8 cellular contexts compared by ENCODE assay signal in the genomic region with DNA sequence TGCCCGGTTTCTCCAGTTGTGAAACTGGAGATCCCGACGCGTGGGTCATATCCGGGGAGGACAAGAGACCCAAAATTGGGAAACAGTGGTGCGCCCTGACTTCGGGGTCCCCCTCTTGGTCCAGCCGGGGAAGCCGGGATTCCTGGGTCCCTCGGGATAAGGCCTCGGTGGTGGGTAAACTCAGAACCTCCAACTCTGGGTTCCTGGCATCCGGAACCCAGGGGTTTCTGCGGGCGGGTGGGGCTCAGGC. TPM values are rescaled to one million over a fixed set of nuclear protein-coding genes. Genes with fewer than 3 reads are reported as not detected.
DNase-seq lines count a peak whose midpoint lies in the region; ATAC-seq, FAIRE-seq and TF ChIP-seq lines count a peak whose summit lies in the region.

No MANE protein-coding gene starts in this region.

- no peak for ATAC-seq in activated T-cell treated with anti-CD3 and anti-CD28 coated beads, Interleukin-2, amount 50 U/mL, for 4 hours
- ATAC-seq in K562 (no peak), lower lobe of right lung (no peak), GM21447 (IDR thresholded peaks at IDR 0.05; ENCODE audit: unreplicated experiment) (no peak)

- peak overlapping the region; percentile 71; the same call in 1 of the 2 replicates for H2AFZ ChIP-seq in K562 (ENCODE audit: low read depth, low read length)

- peak overlapping the region; percentile 91 to 97 for H3K9ac ChIP-seq in K562 (ENCODE audit: insufficient read depth in 1 of 2, low read depth in 2 of 2, low read length in 2 of 2)

- WGBS in K562 (ENCODE audit: insufficient coverage, low coverage, missing lambda C conversion rate), result 1% methylated on average over 12 of the region's 14 CpGs
- WGBS in transverse colon (ENCODE audit: low coverage in 1 of 2), 2 donors, result 0% methylated on average over 11 of the region's 14 CpGs; no CpG with 5 or more reads in 1 of the 2 donors

- H3K36me3 ChIP-seq in K562 (ENCODE audit: control insufficient read depth, insufficient read depth, low read length) (peaks cover 13% of the 10 kb centered on the region; the same call in 1 of the 3 replicates), lower lobe of right lung (peaks cover 16% of the 10 kb centered on the region), transverse colon (peaks cover 0 to 14% (median 8%) of the 10 kb centered on the region in 4 donors)

- peak overlapping the region; percentile 78 for H3K4me3 ChIP-seq in K562
- peak overlapping the region; percentile 97 for H3K4me3 ChIP-seq in lower lobe of right lung
- H3K4me3 ChIP-seq in transverse colon, result peak overlapping the region; percentile 66 to 86 (median 84)

- in situ Hi-C loops in K562 (cut with MboI), result no loop called here
- in situ Hi-C loops in transverse colon (cut with MboI; ENCODE audit: low pct_ligation_motif_present in 1 of 4, low pct_unique_long_range_greater_than_20kb in 1 of 4, low sequenced_read_pairs in 3 of 4), result no loop called here

- peaks cover 56% of the 10 kb centered on the region for H3K4me1 Mint-ChIP-seq in activated T-cell treated with anti-CD3 and anti-CD28 coated beads, Interleukin-2, amount 50 U/mL, for 4 hours (ENCODE audit: low read depth)

- H3K9me1 ChIP-seq in K562 (ENCODE audit: control insufficient read depth, insufficient read depth, low read length), result no peaks in the 10 kb centered on the region

- peaks cover 4% of the 10 kb centered on the region; the same call in 1 of the 2 replicates for H4K20me1 ChIP-seq in K562 (replicated peaks; ENCODE audit: control insufficient read depth, insufficient read depth, low read length)

- H3K79me2 ChIP-seq in K562 (ENCODE audit: control insufficient read depth, insufficient read depth, low read length), result peaks cover 48% of the 10 kb centered on the region

- H3K27me3 ChIP-seq in K562 (ENCODE audit: control insufficient read depth in 2 of 2, insufficient read depth in 2 of 2, low read length in 2 of 2), result no peaks in the 10 kb centered on the region
- H3K27me3 ChIP-seq in lower lobe of right lung (ENCODE audit: low read depth), result no peaks in the 10 kb centered on the region
- H3K27me3 ChIP-seq in transverse colon, result no peaks in the 10 kb centered on the region

- TF ChIP-seq RAD21 in K562 (CRISPR knock-in tag; conservative IDR thresholded peaks at IDR 0.05 in 1 of 2, IDR thresholded peaks at IDR 0.05 in 1 of 2), result no peak

- H3K27ac ChIP-seq in K562 (ENCODE audit: extremely low read depth, low read depth, low read length), result peak overlapping the region; percentile 94
- peak overlapping the region; percentile 100 for H3K27ac ChIP-seq in lower lobe of right lung
- H3K27ac ChIP-seq in transverse colon, result peak overlapping the region; percentile 98 to 100 (median 99)

- intact Hi-C loops in K562 (cut with micrococcal nuclease) (no loop called here), lower lobe of right lung (cut with DNase I) (no loop called here), transverse colon (cut with DNase I; ENCODE audit: low total_unique reads) (no loop called here)

- H3K27me3 Mint-ChIP-seq in activated T-cell treated with anti-CD3 and anti-CD28 coated beads, Interleukin-2, amount 50 U/mL, for 4 hours (ENCODE audit: low read depth), result no peaks in the 10 kb centered on the region

- peak overlapping the region; percentile 85 for H3K4me2 ChIP-seq in K562 (ENCODE audit: insufficient read depth, low read length)

- POLR2A ChIA-PET in K562 (lab: Yijun Ruan, JAX), result interaction anchor here (0.6 to 4.0 kb wide), 6 partner anchors 9 to 596 kb away, joined by 3 to 18 read pairs (median 7); partner anchors contain the start of genes MED29, PAF1, RPS16 and SAMD4B

- TF ChIP-seq CTCF in K562 (IDR thresholded peaks at IDR 0.05 in 2 of 3, conservative IDR thresholded peaks at IDR 0.05 in 1 of 3; ENCODE audit: insufficient read depth in 2 of 3, low read depth in 1 of 3, low read length in 3 of 3) (no peak), lower lobe of right lung (IDR thresholded peaks at IDR 0.05) (no peak), transverse colon (IDR thresholded peaks at IDR 0.05) (no peak)

- H3K4me1 ChIP-seq in K562 (replicated peaks in 1 of 2; ENCODE audit: control insufficient read depth in 2 of 2, insufficient read depth in 2 of 2, low read length in 2 of 2) (peaks cover 58 to 77% of the 10 kb centered on the region in 2 experiments), lower lobe of right lung (peaks cover 39% of the 10 kb centered on the region), transverse colon (peaks cover 22 to 55% (median 52%) of the 10 kb centered on the region in 4 donors)

- no peaks in the 10 kb centered on the region for H3K9me3 Mint-ChIP-seq in activated T-cell treated with anti-CD3 and anti-CD28 coated beads, Interleukin-2, amount 50 U/mL, for 4 hours

- no TSS peak for BruUV-seq in K562 (replicated peaks; lab: Mats Ljungman, UMichigan)

- FAIRE-seq in K562 (lab: Jason Lieb, UNC), result no peak

- H3K36me3 Mint-ChIP-seq in activated T-cell treated with anti-CD3 and anti-CD28 coated beads, Interleukin-2, amount 50 U/mL, for 4 hours (ENCODE audit: insufficient read depth), result peaks cover 11% of the 10 kb centered on the region

- no peak for DNase-seq in activated T-cell treated with anti-CD3 and anti-CD28 coated beads, Interleukin-2, amount 50 U/mL, for 4 hours
- DNase-seq in activated T-cell treated with anti-CD3 and anti-CD28 coated beads, Interleukin-2, amount 50 U/mL, for 48 hours, result no peak
- no peak for DNase-seq in K562 (ENCODE audit: extremely low read depth in 1 of 4, low spot score in 3 of 4)
- DNase-seq in lower lobe of right lung, result no peak
- no peak for DNase-seq in transverse colon
- no peak for DNase-seq in NCI-H1092 (lab: John Stamatoyannopoulos, UW)
- DNase-seq in amniotic stem cell (lab: John Stamatoyannopoulos, UW), result no peak

- no peak for TF ChIP-seq EP300 in K562 (IDR thresholded peaks at IDR 0.05; ENCODE audit: low read length)
- TF ChIP-seq EP300 in transverse colon (IDR thresholded peaks at IDR 0.05; ENCODE audit: low read depth), result no peak

- CTCF ChIA-PET in K562 (lab: Yijun Ruan, JAX; ENCODE audit: low intra/inter-chr PET ratio), result no interaction called here

- TF ChIP-seq POLR2A in K562 (conservative IDR thresholded peaks at IDR 0.05) (no peak), transverse colon (IDR thresholded peaks at IDR 0.05) (no peak)

- H3K9me3 ChIP-seq in K562 (replicated peaks; ENCODE audit: control insufficient read depth, insufficient read depth, low read depth, low read length) (no peaks in the 10 kb centered on the region), lower lobe of right lung (no peaks in the 10 kb centered on the region), transverse colon (no peaks in the 10 kb centered on the region)

- peak overlapping the region; percentile 83 for H3K4me3 Mint-ChIP-seq in activated T-cell treated with anti-CD3 and anti-CD28 coated beads, Interleukin-2, amount 50 U/mL, for 4 hours

RNA-seq across cellular contexts. Expression of gene ZFP36, which starts 0.7 kb away (rescaled TPM):
- 10 to 100 TPM; 39.5 to 50.8 (median 43.7) TPM for total RNA-seq in activated T-cell treated with anti-CD3 and anti-CD28 coated beads, Interleukin-2, amount 50 U/mL, for 4 hours
- total RNA-seq in K562 (2011; cell fraction: chromatin; rRNA removed; ENCODE audit: low replicate concordance), result 9.5 and 19.1 TPM in 2 replicates
- 17.8 and 18.8 TPM in 2 replicates for total RNA-seq in K562 (2011; cell fraction: nucleolus; rRNA removed)
- total RNA-seq in K562 (2011; cell fraction: nucleoplasm; rRNA removed), result 15.0 and 15.3 TPM in 2 replicates
- total RNA-seq in K562 (2014; rRNA removed) (3.5 and 7.1 TPM in 2 replicates), K562 (2014; rRNA removed; fragmentation: Illumina TruSeq; extraction: Trizol) (1.8 and 2.8 TPM in 2 replicates), K562 (2015; rRNA removed; fragmentation: Illumina TruSeq; extraction: Trizol) (3.7 and 3.8 TPM in 2 replicates), K562 (2021) (17.1 and 20.1 TPM in 2 replicates), lower lobe of right lung (208 TPM), transverse colon (100 to 1,000 TPM; 280 to 924 (median 309) TPM)
- polyA plus RNA-seq in K562 (2011; rRNA removed) (1.0 and 2.0 TPM in 2 replicates), K562 (2014; fragmentation: Illumina TruSeq; extraction: Trizol) (12.5 and 13.4 TPM in 2 replicates), K562 (2014; fragmentation: Nextera tagmentation; extraction: Ambion mirVana) (1 to 10 TPM; 1.3 to 1.5 TPM), K562 (2014; rRNA removed) (9.2 and 9.5 TPM in 2 replicates)
- 1.8 and 3.0 TPM in 2 replicates for polyA plus RNA-seq in K562 (2011; cell fraction: cytosol; rRNA removed)
- polyA plus RNA-seq in K562 (2011; cell fraction: nucleus; rRNA removed), result 12.7 and 20.7 TPM in 2 replicates
- polyA plus RNA-seq in K562 (2012), result 14.4 and 28.7 TPM in 2 replicates
- 0.63 and 0.66 TPM in 2 replicates for polyA minus RNA-seq in K562 (2011; rRNA and poly(A)+ RNA removed)
- 6.1 and 7.0 TPM in 2 replicates for polyA minus RNA-seq in K562 (2011; cell fraction: cytosol; rRNA and poly(A)+ RNA removed)
- 11.0 and 12.8 TPM in 2 replicates for polyA minus RNA-seq in K562 (2011; cell fraction: nucleus; rRNA and poly(A)+ RNA removed)

RNA-seq across cellular contexts. Expression of gene PLEKHG2, which starts 5.2 kb away (rescaled TPM):
- total RNA-seq in activated T-cell treated with anti-CD3 and anti-CD28 coated beads, Interleukin-2, amount 50 U/mL, for 4 hours, result 10 to 100 TPM; 22.0 to 23.7 (median 22.0) TPM
- total RNA-seq in K562 (2011; cell fraction: chromatin; rRNA removed; ENCODE audit: low replicate concordance), result 36.8 and 97.0 TPM in 2 replicates
- total RNA-seq in K562 (2011; cell fraction: nucleolus; rRNA removed), result 44.7 and 54.0 TPM in 2 replicates
- 35.4 and 61.8 TPM in 2 replicates for total RNA-seq in K562 (2011; cell fraction: nucleoplasm; rRNA removed)
- 9.8 and 17.1 TPM in 2 replicates for total RNA-seq in K562 (2014; rRNA removed)
- total RNA-seq in K562 (2014; rRNA removed; fragmentation: Illumina TruSeq; extraction: Trizol), result 5.9 and 6.8 TPM in 2 replicates
- 8.1 and 11.4 TPM in 2 replicates for total RNA-seq in K562 (2015; rRNA removed; fragmentation: Illumina TruSeq; extraction: Trizol)
- total RNA-seq in K562 (2021), result 41.1 and 45.7 TPM in 2 replicates
- 5.4 and 8.5 TPM in 2 replicates for polyA plus RNA-seq in K562 (2011; rRNA removed)
- polyA plus RNA-seq in K562 (2011; cell fraction: cytosol; rRNA removed), result 4.2 and 6.3 TPM in 2 replicates
- 32.9 and 103 TPM in 2 replicates for polyA plus RNA-seq in K562 (2011; cell fraction: nucleus; rRNA removed)
- polyA plus RNA-seq in K562 (2012), result 22.1 and 34.0 TPM in 2 replicates
- polyA plus RNA-seq in K562 (2014; fragmentation: Illumina TruSeq; extraction: Trizol), result 18.6 and 27.7 TPM in 2 replicates
- 1 to 10 TPM in 1 of 2 experiments, under 1 TPM in 1; 0.98 to 3.0 TPM for polyA plus RNA-seq in K562 (2014; fragmentation: Nextera tagmentation; extraction: Ambion mirVana)
- polyA plus RNA-seq in K562 (2014; rRNA removed), result 14.9 and 18.0 TPM in 2 replicates
- polyA minus RNA-seq in K562 (2011; rRNA and poly(A)+ RNA removed), result 2.7 TPM in 2 replicates
- 15.3 and 25.7 TPM in 2 replicates for polyA minus RNA-seq in K562 (2011; cell fraction: cytosol; rRNA and poly(A)+ RNA removed)
- 14.0 and 19.9 TPM in 2 replicates for polyA minus RNA-seq in K562 (2011; cell fraction: nucleus; rRNA and poly(A)+ RNA removed)
- 24.7 TPM for total RNA-seq in lower lobe of right lung
- total RNA-seq in transverse colon, result 10 to 100 TPM in 2 of 4 donors, 1 to 10 TPM in 2; 6.1 to 27.7 (median 11.9) TPM

RNA-seq across cellular contexts. Expression of gene MED29, which starts 16.1 kb away (rescaled TPM):
- total RNA-seq in activated T-cell treated with anti-CD3 and anti-CD28 coated beads, Interleukin-2, amount 50 U/mL, for 4 hours, result 10 to 100 TPM; 39.5 to 43.1 (median 39.7) TPM
- 7.8 and 14.7 TPM in 2 replicates for total RNA-seq in K562 (2011; cell fraction: chromatin; rRNA removed; ENCODE audit: low replicate concordance)
- total RNA-seq in K562 (2011; cell fraction: nucleolus; rRNA removed), result 12.0 and 12.7 TPM in 2 replicates
- 13.0 and 17.4 TPM in 2 replicates for total RNA-seq in K562 (2011; cell fraction: nucleoplasm; rRNA removed)
- total RNA-seq in K562 (2014; rRNA removed), result 16.0 and 22.6 TPM in 2 replicates
- total RNA-seq in K562 (2014; rRNA removed; fragmentation: Illumina TruSeq; extraction: Trizol), result 7.0 and 7.2 TPM in 2 replicates
- 11.2 and 11.7 TPM in 2 replicates for total RNA-seq in K562 (2015; rRNA removed; fragmentation: Illumina TruSeq; extraction: Trizol)
- total RNA-seq in K562 (2021), result 17.3 and 18.0 TPM in 2 replicates
- polyA plus RNA-seq in K562 (2011; rRNA removed), result 11.7 and 12.4 TPM in 2 replicates
- 18.4 and 30.0 TPM in 2 replicates for polyA plus RNA-seq in K562 (2011; cell fraction: cytosol; rRNA removed)
- 5.3 and 8.7 TPM in 2 replicates for polyA plus RNA-seq in K562 (2011; cell fraction: nucleus; rRNA removed)
- polyA plus RNA-seq in K562 (2012), result 14.0 and 19.0 TPM in 2 replicates
- polyA plus RNA-seq in K562 (2014; fragmentation: Illumina TruSeq; extraction: Trizol), result 18.0 and 19.2 TPM in 2 replicates
- 1 to 10 TPM; 1.8 to 2.8 TPM for polyA plus RNA-seq in K562 (2014; fragmentation: Nextera tagmentation; extraction: Ambion mirVana)
- 15.1 and 22.5 TPM in 2 replicates for polyA plus RNA-seq in K562 (2014; rRNA removed)
- 6.4 and 10.6 TPM in 2 replicates for polyA minus RNA-seq in K562 (2011; rRNA and poly(A)+ RNA removed)
- 5.9 and 9.0 TPM in 2 replicates for polyA minus RNA-seq in K562 (2011; cell fraction: cytosol; rRNA and poly(A)+ RNA removed)
- 15.9 and 16.3 TPM in 2 replicates for polyA minus RNA-seq in K562 (2011; cell fraction: nucleus; rRNA and poly(A)+ RNA removed)
- total RNA-seq in lower lobe of right lung, result 33.1 TPM
- total RNA-seq in transverse colon, result 10 to 100 TPM; 22.8 to 37.4 (median 27.8) TPM

RNA-seq across cellular contexts. Expression of gene PAF1, which starts 16.4 kb away (rescaled TPM):
- 10 to 100 TPM; 48.0 to 50.8 (median 50.2) TPM for total RNA-seq in activated T-cell treated with anti-CD3 and anti-CD28 coated beads, Interleukin-2, amount 50 U/mL, for 4 hours
- 59.0 and 87.9 TPM in 2 replicates for total RNA-seq in K562 (2011; cell fraction: chromatin; rRNA removed; ENCODE audit: low replicate concordance)
- 51.6 and 65.2 TPM in 2 replicates for total RNA-seq in K562 (2011; cell fraction: nucleolus; rRNA removed)
- 40.5 and 40.8 TPM in 2 replicates for total RNA-seq in K562 (2011; cell fraction: nucleoplasm; rRNA removed)
- total RNA-seq in K562 (2014; rRNA removed), result 41.2 and 50.5 TPM in 2 replicates
- 22.6 and 23.2 TPM in 2 replicates for total RNA-seq in K562 (2014; rRNA removed; fragmentation: Illumina TruSeq; extraction: Trizol)
- total RNA-seq in K562 (2015; rRNA removed; fragmentation: Illumina TruSeq; extraction: Trizol), result 37.0 and 39.8 TPM in 2 replicates
- total RNA-seq in K562 (2021), result 30.7 and 33.8 TPM in 2 replicates
- polyA plus RNA-seq in K562 (2011; rRNA removed), result 30.1 and 31.6 TPM in 2 replicates
- 31.4 and 56.3 TPM in 2 replicates for polyA plus RNA-seq in K562 (2011; cell fraction: cytosol; rRNA removed)
- polyA plus RNA-seq in K562 (2011; cell fraction: nucleus; rRNA removed), result 65.9 and 73.6 TPM in 2 replicates
- polyA plus RNA-seq in K562 (2012), result 37.5 and 43.8 TPM in 2 replicates
- 41.1 and 45.0 TPM in 2 replicates for polyA plus RNA-seq in K562 (2014; fragmentation: Illumina TruSeq; extraction: Trizol)
- 1 to 10 TPM; 1.5 to 1.7 TPM for polyA plus RNA-seq in K562 (2014; fragmentation: Nextera tagmentation; extraction: Ambion mirVana)
- 32.4 and 43.5 TPM in 2 replicates for polyA plus RNA-seq in K562 (2014; rRNA removed)
- polyA minus RNA-seq in K562 (2011; rRNA and poly(A)+ RNA removed), result 38.6 and 43.3 TPM in 2 replicates
- polyA minus RNA-seq in K562 (2011; cell fraction: cytosol; rRNA and poly(A)+ RNA removed), result 21.1 and 21.3 TPM in 2 replicates
- 33.7 and 58.5 TPM in 2 replicates for polyA minus RNA-seq in K562 (2011; cell fraction: nucleus; rRNA and poly(A)+ RNA removed)
- total RNA-seq in lower lobe of right lung, result 33.7 TPM
- total RNA-seq in transverse colon, result 10 to 100 TPM; 37.8 to 71.2 (median 43.0) TPM

RNA-seq across cellular contexts. Expression of gene RPS16, which starts 28.4 kb away (rescaled TPM):
- total RNA-seq in activated T-cell treated with anti-CD3 and anti-CD28 coated beads, Interleukin-2, amount 50 U/mL, for 4 hours, result 1,000 to 10,000 TPM; 3,250 to 3,505 (median 3,474) TPM
- 222 and 453 TPM in 2 replicates for total RNA-seq in K562 (2011; cell fraction: chromatin; rRNA removed; ENCODE audit: low replicate concordance)
- 784 and 1,002 TPM in 2 replicates for total RNA-seq in K562 (2011; cell fraction: nucleolus; rRNA removed)
- 878 and 1,583 TPM in 2 replicates for total RNA-seq in K562 (2011; cell fraction: nucleoplasm; rRNA removed)
- 2,011 and 2,125 TPM in 2 replicates for total RNA-seq in K562 (2014; rRNA removed)
- total RNA-seq in K562 (2014; rRNA removed; fragmentation: Illumina TruSeq; extraction: Trizol), result 82.6 and 146 TPM in 2 replicates
- total RNA-seq in K562 (2015; rRNA removed; fragmentation: Illumina TruSeq; extraction: Trizol), result 114 and 137 TPM in 2 replicates
- 3,072 and 3,267 TPM in 2 replicates for total RNA-seq in K562 (2021)
- polyA plus RNA-seq in K562 (2011; rRNA removed), result 1,618 and 2,255 TPM in 2 replicates
- polyA plus RNA-seq in K562 (2011; cell fraction: cytosol; rRNA removed), result 6,767 and 7,935 TPM in 2 replicates
- 1,399 and 1,697 TPM in 2 replicates for polyA plus RNA-seq in K562 (2011; cell fraction: nucleus; rRNA removed)
- polyA plus RNA-seq in K562 (2012), result 3,974 and 4,107 TPM in 2 replicates
- polyA plus RNA-seq in K562 (2014; fragmentation: Illumina TruSeq; extraction: Trizol), result 2,204 and 2,973 TPM in 2 replicates
- polyA plus RNA-seq in K562 (2014; fragmentation: Nextera tagmentation; extraction: Ambion mirVana), result 1,000 to 10,000 TPM; 2,545 to 3,175 TPM
- polyA plus RNA-seq in K562 (2014; rRNA removed), result 3,400 and 3,671 TPM in 2 replicates
- polyA minus RNA-seq in K562 (2011; rRNA and poly(A)+ RNA removed), result 1,356 and 1,489 TPM in 2 replicates
- 1,901 and 2,445 TPM in 2 replicates for polyA minus RNA-seq in K562 (2011; cell fraction: cytosol; rRNA and poly(A)+ RNA removed)
- polyA minus RNA-seq in K562 (2011; cell fraction: nucleus; rRNA and poly(A)+ RNA removed), result 274 and 520 TPM in 2 replicates
- total RNA-seq in lower lobe of right lung, result 1,586 TPM
- total RNA-seq in transverse colon, result 1,000 to 10,000 TPM in 3 of 4 donors, 100 to 1,000 TPM in 1; 718 to 1,665 (median 1,335) TPM
